ENCODE assay signal across 8 cellular contexts in the genomic region with DNA sequence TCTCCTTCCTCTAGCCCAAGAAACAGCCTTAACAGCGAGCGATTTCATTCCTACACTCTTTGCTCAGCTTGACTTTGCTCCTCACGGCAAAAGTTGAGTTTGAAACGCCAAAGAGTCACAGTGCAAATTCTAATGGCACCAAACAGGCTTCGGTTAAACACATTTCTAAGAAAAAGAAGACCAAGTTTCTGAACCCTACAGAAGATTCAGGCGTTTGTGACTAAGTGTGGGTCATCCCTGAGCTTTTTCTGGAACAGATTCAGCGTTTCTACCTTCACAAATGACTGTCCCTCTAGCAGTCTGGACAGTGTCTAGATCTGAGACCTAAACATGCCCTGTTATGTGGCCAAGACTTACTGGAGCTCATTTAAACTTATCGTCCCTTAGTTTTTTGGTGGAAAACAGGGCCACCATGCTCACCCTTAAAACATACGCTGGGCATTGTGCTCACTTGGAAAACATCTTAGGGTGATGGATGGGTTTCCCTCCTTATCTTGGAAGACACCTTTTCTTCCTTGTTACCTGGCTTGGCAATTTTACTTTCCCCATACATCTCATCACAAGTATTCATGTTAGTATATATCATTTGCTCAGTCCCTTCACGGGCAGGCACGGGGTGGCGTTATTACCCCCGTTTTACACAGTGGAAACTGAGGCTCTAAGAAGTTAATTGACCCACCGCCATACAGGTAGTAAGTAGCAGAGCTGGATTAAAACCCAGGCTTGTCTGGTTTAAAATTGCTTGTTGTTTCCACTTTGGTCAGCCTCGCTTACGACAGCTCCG. TPM values are rescaled to one million over a fixed set of nuclear protein-coding genes. Genes with fewer than 3 reads are reported as not detected.
DNase-seq lines count a peak whose midpoint lies in the region; ATAC-seq and TF ChIP-seq lines count a peak whose summit lies in the region.

No MANE protein-coding gene starts in this region.

- H3K27me3 Mint-ChIP-seq in central memory CD8-positive, alpha-beta T cell, result peaks cover 24% of the 10 kb centered on the region

- peaks cover 3% of the 10 kb centered on the region; the same call in 1 of the 2 replicates for H3K79me2 ChIP-seq in KMS-11 (ENCODE audit: insufficient read depth, low read depth)

- peak overlapping the region; percentile 97 for H2AFZ ChIP-seq in KMS-11 (ENCODE audit: low read depth)
- H2AFZ ChIP-seq in mesenchymal stem cell (ENCODE audit: low read depth, low read length), result no peak overlapping the region

- H3K14ac ChIP-seq in mesenchymal stem cell (ENCODE audit: low read length in 2 of 2), result no peak overlapping the region

- no peak overlapping the region for H2AK5ac ChIP-seq in mesenchymal stem cell (ENCODE audit: low read length, severe bottlenecking)

- no peaks in the 10 kb centered on the region for H3K9me3 Mint-ChIP-seq in central memory CD8-positive, alpha-beta T cell

- CTCF ChIA-PET in AG04450 (lab: Charles Lee), result interaction anchor here (1.0 to 1.5 kb wide), 3 partner anchors 49 to 343 kb away, joined by 3 to 6 read pairs (median 3); no protein-coding TSS in a partner anchor

- H4K8ac ChIP-seq in mesenchymal stem cell (ENCODE audit: low read length), result peak overlapping the region; percentile 31

- H3K4me1 ChIP-seq in KMS-11 (ENCODE audit: low read depth, poor library complexity, severe bottlenecking) (peaks cover 20% of the 10 kb centered on the region), mesenchymal stem cell (ENCODE audit: control insufficient read depth, insufficient read depth, low read depth, low read length) (peaks cover 23% of the 10 kb centered on the region), uterus (peaks cover 0 to 24% of the 10 kb centered on the region in 2 donors)

- no peak overlapping the region for H2BK12ac ChIP-seq in mesenchymal stem cell (ENCODE audit: low read length in 2 of 2)

- H3K9ac ChIP-seq in KMS-11 (no peak overlapping the region; the same call in 1 of the 2 replicates), mesenchymal stem cell (ENCODE audit: low read length) (peak overlapping the region; percentile 92)

- no peak overlapping the region for H3K23ac ChIP-seq in mesenchymal stem cell (ENCODE audit: low read length in 2 of 2)

- H3K27ac ChIP-seq in AG04450 (ENCODE audit: low read depth, low read length) (peak overlapping the region; percentile 3), KMS-11 (no peak overlapping the region), mesenchymal stem cell (ENCODE audit: low read length, poor library complexity, severe bottlenecking) (peak overlapping the region; percentile 75), uterus (peak overlapping the region; percentile 83 to 85)

- H3K4me3 ChIP-seq in AG04450 (ENCODE audit: low read depth, low read length) (peak overlapping the region; percentile 87), KMS-11 (IDR thresholded peaks at IDR 0.05; ENCODE audit: insufficient read depth, low read depth, low read length) (no peak overlapping the region), mesenchymal stem cell (ENCODE audit: insufficient read depth in 1 of 2, low read depth in 1 of 2, low read length in 2 of 2) (peak overlapping the region; percentile 91 to 98), uterus (peak overlapping the region; percentile 46 to 79)

- peaks cover 5% of the 10 kb centered on the region for H3K36me3 Mint-ChIP-seq in central memory CD8-positive, alpha-beta T cell (ENCODE audit: insufficient read depth)

- no peak overlapping the region for H2BK15ac ChIP-seq in mesenchymal stem cell (ENCODE audit: low read depth, poor library complexity, severe bottlenecking)

- peaks cover 23% of the 10 kb centered on the region for H3K4me1 Mint-ChIP-seq in central memory CD8-positive, alpha-beta T cell

- H2BK5ac ChIP-seq in mesenchymal stem cell (ENCODE audit: low read depth, low read length, poor library complexity, severe bottlenecking), result no peak overlapping the region

- H3K4me2 ChIP-seq in KMS-11 (peak overlapping the region; percentile 75), mesenchymal stem cell (ENCODE audit: low read length, poor library complexity, severe bottlenecking) (peak overlapping the region; percentile 76)

- H4K91ac ChIP-seq in mesenchymal stem cell (ENCODE audit: low read length), result no peak overlapping the region

- peaks cover 10% of the 10 kb centered on the region for H3K79me1 ChIP-seq in mesenchymal stem cell (replicated peaks; ENCODE audit: low read length, poor library complexity, severe bottlenecking)

- POLR2A ChIA-PET in AG04450 (lab: Yijun Ruan, JAX), result interaction anchor here (0.8 to 4.8 kb wide), 3 partner anchors 9 to 18 kb away, joined by 3 to 31 read pairs (median 3); no protein-coding TSS in a partner anchor

- ATAC-seq in central memory CD8-positive, alpha-beta T cell (replicated peaks; ENCODE audit: extremely low read depth, poor library complexity, severe bottlenecking), result no peak
- ATAC-seq in GM19463 (IDR thresholded peaks at IDR 0.05; ENCODE audit: unreplicated experiment) (no peak), HG03139 (IDR thresholded peaks at IDR 0.05; ENCODE audit: unreplicated experiment) (no peak)

- TF ChIP-seq POLR2A in uterus (IDR thresholded peaks at IDR 0.05), result no peak

- no peak for DNase-seq in AG04450 (ENCODE audit: low read depth, low spot score)
- DNase-seq in central memory CD8-positive, alpha-beta T cell (ENCODE audit: low spot score in 2 of 2), result no peak
- peak; percentile 47 for DNase-seq in mesenchymal stem cell
- DNase-seq in uterus, result no peak
- DNase-seq in NCI-H82 treated with DMSO at 0.1 percent for 48 hours (lab: John Stamatoyannopoulos, UW; ENCODE audit: unreplicated experiment), result no peak

- no peaks in the 10 kb centered on the region for H3K36me3 ChIP-seq in KMS-11 (ENCODE audit: insufficient read depth)
- peaks cover 6 to 11% of the 10 kb centered on the region in 2 experiments for H3K36me3 ChIP-seq in mesenchymal stem cell (ENCODE audit: control insufficient read depth in 1 of 2, insufficient read depth in 2 of 2, low read depth in 1 of 2, low read length in 2 of 2)
- no peaks in the 10 kb centered on the region for H3K36me3 ChIP-seq in uterus

- H3K27ac Mint-ChIP-seq in central memory CD8-positive, alpha-beta T cell (ENCODE audit: low read depth), result peak overlapping the region; percentile 82

- H2BK120ac ChIP-seq in mesenchymal stem cell (ENCODE audit: low read depth, low read length), result peak overlapping the region; percentile 89

- H4K20me1 ChIP-seq in KMS-11 (ENCODE audit: insufficient read depth), result no peaks in the 10 kb centered on the region

- 25% methylated on average over 17 of the region's 17 CpGs for WGBS in mesenchymal stem cell

- H3K4me3 Mint-ChIP-seq in central memory CD8-positive, alpha-beta T cell, result peak overlapping the region; percentile 83

- H3K18ac ChIP-seq in mesenchymal stem cell (ENCODE audit: low read depth in 1 of 2, low read length in 2 of 2), result peak overlapping the region in 1 of 2 experiments; percentile 96

- H3K27me3 ChIP-seq in AG04450 (ENCODE audit: control insufficient read depth, insufficient read depth, low read length) (no peaks in the 10 kb centered on the region), KMS-11 (ENCODE audit: insufficient read depth, low read depth) (no peaks in the 10 kb centered on the region; the same call in 1 of the 2 replicates), mesenchymal stem cell (ENCODE audit: control insufficient read depth in 1 of 2, insufficient read depth in 1 of 2, low read length in 2 of 2) (no peaks in the 10 kb centered on the region), uterus (no peaks in the 10 kb centered on the region)

- H3K9me3 ChIP-seq in AG04450 (ENCODE audit: control insufficient read depth, insufficient read depth, low read length) (no peaks in the 10 kb centered on the region), mesenchymal stem cell (ENCODE audit: control insufficient read depth, low read length) (no peaks in the 10 kb centered on the region), uterus (no peaks in the 10 kb centered on the region)

- intact Hi-C loops in uterus (cut with DNase I; ENCODE audit: low total_unique reads), result no loop called here

- H3K4ac ChIP-seq in mesenchymal stem cell (ENCODE audit: low read depth in 1 of 2, low read length in 2 of 2), result peak overlapping the region in 1 of 2 experiments; percentile 89

- TF ChIP-seq CTCF in AG04450 (IDR thresholded peaks at IDR 0.05; ENCODE audit: low read depth, low read length) (no peak), KMS-11 (conservative IDR thresholded peaks at IDR 0.05; ENCODE audit: low read depth, low read length) (no peak), uterus (IDR thresholded peaks at IDR 0.05) (no peak)

RNA-seq across cellular contexts. Expression of a gene that starts 1.0 kb away (rescaled TPM):
- 52.7 and 54.4 TPM in 2 replicates for polyA plus RNA-seq in AG04450 (2011; rRNA removed)
- 57.9 and 74.8 TPM in 2 replicates for polyA minus RNA-seq in AG04450 (2011; rRNA and poly(A)+ RNA removed)
- 40.5 TPM for polyA plus RNA-seq in mesenchymal stem cell (2013, experiment 1 of 2)
- polyA plus RNA-seq in mesenchymal stem cell (2013, experiment 2 of 2), result 39.9 TPM
- 10 to 100 TPM; 41.0 to 80.0 (median 60.8) TPM for total RNA-seq in uterus
